Comparison of ENCODE assay signal across 8 cellular contexts in genomic region chr12:79691299-79692248, GRCh38. TPM values are rescaled to one million over a fixed set of nuclear protein-coding genes. Genes with fewer than 3 reads are reported as not detected.
DNase-seq lines count a peak whose midpoint lies in the region; ATAC-seq and TF ChIP-seq lines count a peak whose summit lies in the region.

No MANE protein-coding gene starts in this region.

- intact Hi-C loops in activated T-helper 2 cell treated with anti-CD3 and anti-CD28 coated beads, Interferon-gamma antibody, Interleukin-2, Interleukin-4, amounts not matched to agents 10 μg/mL and 5 μg/mL and 100 μg/mL, durations not matched to agents 14 hours and 24 hours and 36 hours (cut with micrococcal nuclease) = loop anchor here (10.0 kb wide), 1 partner anchor 243 kb away; the partner anchor contains the start of gene PPP1R12A
- intact Hi-C loops in left cardiac atrium (cut with DNase I) (no loop called here), prostate gland (cut with DNase I) (loop anchor here (5.0 to 10.0 kb wide), 4 partner anchors 134 to 493 kb away; partner anchors contain the start of gene PPP1R12A)

- 5% methylated on average over 27 of the region's 27 CpGs for WGBS in prostate gland

- peak; percentile 18 for TF ChIP-seq POLR2A in prostate gland (IDR thresholded peaks at IDR 0.05)

- no peaks in the 10 kb centered on the region for H3K36me3 ChIP-seq in prostate gland

- H3K27ac Mint-ChIP-seq in activated T-helper 2 cell treated with anti-CD3 and anti-CD28 coated beads, Interferon-gamma antibody, Interleukin-2, Interleukin-4, amounts not matched to agents 10 μg/mL and 5 μg/mL and 100 μg/mL, durations not matched to agents 14 hours and 24 hours and 36 hours = no peak overlapping the region

- H3K9me3 ChIP-seq in prostate gland = no peaks in the 10 kb centered on the region

- peaks cover 14% of the 10 kb centered on the region for H3K4me1 Mint-ChIP-seq in activated T-helper 2 cell treated with anti-CD3 and anti-CD28 coated beads, Interferon-gamma antibody, Interleukin-2, Interleukin-4, amounts not matched to agents 10 μg/mL and 5 μg/mL and 100 μg/mL, durations not matched to agents 14 hours and 24 hours and 36 hours (ENCODE audit: low read depth)

- DNase-seq in DMS53 treated with DMSO at 0.1 percent for 48 hours (lab: John Stamatoyannopoulos, UW; ENCODE audit: unreplicated experiment) (peak; percentile 92), left cardiac atrium (no peak), prostate gland (ENCODE audit: low spot score) (peak; percentile 29), RPMI8226 (no peak)
- DNase-seq in Jurkat, Clone E6-1 (ENCODE audit: low read depth, low spot score) = peak; percentile 4
- DNase-seq in activated T-helper 2 cell treated with anti-CD3 and anti-CD28 coated beads, Interferon-gamma antibody, Interleukin-2, Interleukin-4, amounts not matched to agents 10 μg/mL and 5 μg/mL and 100 μg/mL, durations not matched to agents 14 hours and 24 hours and 36 hours (ENCODE audit: low spot score) = no peak
- DNase-seq in effector CD8-positive, alpha-beta T cell (lab: John Stamatoyannopoulos, UW) = no peak
- DNase-seq in stimulated activated CD4-positive, alpha-beta T cell treated with anti-CD3 and anti-CD28 coated beads, Interleukin-4, amount 100 ng/mL, for 1 hour = no peak

- no peaks in the 10 kb centered on the region for H3K27me3 ChIP-seq in prostate gland (replicated peaks; ENCODE audit: insufficient read depth)

- no peaks in the 10 kb centered on the region for H3K9me3 Mint-ChIP-seq in activated T-helper 2 cell treated with anti-CD3 and anti-CD28 coated beads, Interferon-gamma antibody, Interleukin-2, Interleukin-4, amounts not matched to agents 10 μg/mL and 5 μg/mL and 100 μg/mL, durations not matched to agents 14 hours and 24 hours and 36 hours

- no peaks in the 10 kb centered on the region for H3K36me3 Mint-ChIP-seq in activated T-helper 2 cell treated with anti-CD3 and anti-CD28 coated beads, Interferon-gamma antibody, Interleukin-2, Interleukin-4, amounts not matched to agents 10 μg/mL and 5 μg/mL and 100 μg/mL, durations not matched to agents 14 hours and 24 hours and 36 hours (ENCODE audit: low read depth)

- peaks cover 57% of the 10 kb centered on the region for H3K27me3 Mint-ChIP-seq in activated T-helper 2 cell treated with anti-CD3 and anti-CD28 coated beads, Interferon-gamma antibody, Interleukin-2, Interleukin-4, amounts not matched to agents 10 μg/mL and 5 μg/mL and 100 μg/mL, durations not matched to agents 14 hours and 24 hours and 36 hours (ENCODE audit: low read depth)

- H3K4me3 ChIP-seq in Jurkat, Clone E6-1 (ENCODE audit: low read length) = peak overlapping the region; percentile 69
- H3K4me3 ChIP-seq in prostate gland = peak overlapping the region; percentile 82 to 94

- peak overlapping the region; percentile 94 for H3K27ac ChIP-seq in prostate gland

- no peaks in the 10 kb centered on the region for H3K4me1 ChIP-seq in prostate gland (replicated peaks)

- TF ChIP-seq CTCF in prostate gland (IDR thresholded peaks at IDR 0.05) = peak in 1 of 4 experiments; percentile 13

- ATAC-seq in left cardiac atrium = peak; percentile 25 to 68

- peak overlapping the region; percentile 71 for H3K4me3 Mint-ChIP-seq in activated T-helper 2 cell treated with anti-CD3 and anti-CD28 coated beads, Interferon-gamma antibody, Interleukin-2, Interleukin-4, amounts not matched to agents 10 μg/mL and 5 μg/mL and 100 μg/mL, durations not matched to agents 14 hours and 24 hours and 36 hours (ENCODE audit: low read depth)

RNA-seq across cellular contexts. Expression of gene PAWR, which starts 0.8 kb away (rescaled TPM):
- 25.0 TPM for polyA plus RNA-seq in Jurkat, Clone E6-1 (2012; ENCODE audit: insufficient read depth, insufficient read length)
- 2.8 and 4.1 TPM in 2 replicates for total RNA-seq in activated T-helper 2 cell treated with anti-CD3 and anti-CD28 coated beads, Interferon-gamma antibody, Interleukin-2, Interleukin-4, amounts not matched to agents 10 μg/mL and 5 μg/mL and 100 μg/mL, durations not matched to agents 14 hours and 24 hours and 36 hours
- total RNA-seq in left cardiac atrium (10 to 100 TPM; 23.7 to 26.1 TPM), prostate gland (10 to 100 TPM; 46.4 to 58.7 TPM)

Comparison
In these comparisons a context has a peak if more than half of its experiments do, and no peak if none do; other contexts are left out.
1. DNase-seq: peak in DMS53 treated with DMSO at 0.1 percent for 48 hours (single experiment), Jurkat, Clone E6-1 (single experiment) and prostate gland (single experiment); none in activated T-helper 2 cell treated with anti-CD3 and anti-CD28 coated beads, Interferon-gamma antibody, Interleukin-2, Interleukin-4, amounts not matched to agents 10 μg/mL and 5 μg/mL and 100 μg/mL, durations not matched to agents 14 hours and 24 hours and 36 hours (single experiment), left cardiac atrium (single experiment), effector CD8-positive, alpha-beta T cell (single experiment), stimulated activated CD4-positive, alpha-beta T cell treated with anti-CD3 and anti-CD28 coated beads, Interleukin-4, amount 100 ng/mL, for 1 hour (single experiment) and RPMI8226 (single experiment).
2. intact Hi-C loops: an anchor here in activated T-helper 2 cell treated with anti-CD3 and anti-CD28 coated beads, Interferon-gamma antibody, Interleukin-2, Interleukin-4, amounts not matched to agents 10 μg/mL and 5 μg/mL and 100 μg/mL, durations not matched to agents 14 hours and 24 hours and 36 hours (10.0 kb wide) and prostate gland (5.0 to 10.0 kb wide); none called in left cardiac atrium.